In genomic region chr1:108832929-108833328, GRCh38 we compare ENCODE assay signal across 1 cellular context.
TF ChIP-seq lines count a peak whose summit lies in the region.

No MANE protein-coding gene starts in this region.

TF ChIP-seq in K562, 482 proteins besides CTCF, POLR2A, EP300 and RAD21:
- TF ChIP-seq, protein P1, sequence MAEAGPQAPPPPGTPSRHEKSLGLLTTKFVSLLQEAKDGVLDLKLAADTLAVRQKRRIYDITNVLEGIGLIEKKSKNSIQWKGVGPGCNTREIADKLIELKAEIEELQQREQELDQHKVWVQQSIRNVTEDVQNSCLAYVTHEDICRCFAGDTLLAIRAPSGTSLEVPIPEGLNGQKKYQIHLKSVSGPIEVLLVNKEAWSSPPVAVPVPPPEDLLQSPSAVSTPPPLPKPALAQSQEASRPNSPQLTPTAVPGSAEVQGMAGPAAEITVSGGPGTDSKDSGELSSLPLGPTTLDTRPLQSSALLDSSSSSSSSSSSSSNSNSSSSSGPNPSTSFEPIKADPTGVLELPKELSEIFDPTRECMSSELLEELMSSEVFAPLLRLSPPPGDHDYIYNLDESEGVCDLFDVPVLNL (CRISPR knock-in tag; IDR thresholded peaks at IDR 0.05; ENCODE audit: low read depth), result no peak
- TF ChIP-seq ZNF146 (CRISPR knock-in tag; IDR thresholded peaks at IDR 0.05; ENCODE audit: unreplicated experiment) (no peak), C11orf30 (IDR thresholded peaks at IDR 0.05; ENCODE audit: low read depth) (peak; percentile 59; the same call in 1 of the 2 replicates), ZFP91 (CRISPR knock-in tag; IDR thresholded peaks at IDR 0.05) (no peak), ZNF407 (IDR thresholded peaks at IDR 0.05; ENCODE audit: low read depth) (no peak), ZSCAN32 (CRISPR knock-in tag; IDR thresholded peaks at IDR 0.05) (no peak), KDM4B (IDR thresholded peaks at IDR 0.05; ENCODE audit: borderline replicate concordance in 2 of 2, low read depth in 1 of 2) (no peak), MAFG (tag; conservative IDR thresholded peaks at IDR 0.05) (peak; percentile 55), KHSRP (IDR thresholded peaks at IDR 0.05) (no peak), ZNF316 (IDR thresholded peaks at IDR 0.05) (peak; percentile 85), ZNF583 (CRISPR knock-in tag; IDR thresholded peaks at IDR 0.05) (no peak), PYGO2 (tag; IDR thresholded peaks at IDR 0.05) (no peak), HINFP (tag; conservative IDR thresholded peaks at IDR 0.05; ENCODE audit: low read depth) (no peak), STAT5A (IDR thresholded peaks at IDR 0.05; ENCODE audit: borderline replicate concordance, low read length) (no peak), SLC30A9 (CRISPR knock-in tag; IDR thresholded peaks at IDR 0.05) (no peak), GATA2 (CRISPR knock-in tag; IDR thresholded peaks at IDR 0.05) (no peak), MYC (IDR thresholded peaks at IDR 0.05; ENCODE audit: low read depth, low read length) (no peak), MYC (CRISPR knock-in tag; IDR thresholded peaks at IDR 0.05; ENCODE audit: borderline replicate concordance, low read depth) (no peak), NR1H2 (CRISPR knock-in tag; IDR thresholded peaks at IDR 0.05) (no peak), TEAD2 (tag; IDR thresholded peaks at IDR 0.05) (no peak), ZFX (CRISPR knock-in tag; IDR thresholded peaks at IDR 0.05) (no peak), MTA2 (IDR thresholded peaks at IDR 0.05; ENCODE audit: low read depth) (no peak)
- TF ChIP-seq, protein P2, sequence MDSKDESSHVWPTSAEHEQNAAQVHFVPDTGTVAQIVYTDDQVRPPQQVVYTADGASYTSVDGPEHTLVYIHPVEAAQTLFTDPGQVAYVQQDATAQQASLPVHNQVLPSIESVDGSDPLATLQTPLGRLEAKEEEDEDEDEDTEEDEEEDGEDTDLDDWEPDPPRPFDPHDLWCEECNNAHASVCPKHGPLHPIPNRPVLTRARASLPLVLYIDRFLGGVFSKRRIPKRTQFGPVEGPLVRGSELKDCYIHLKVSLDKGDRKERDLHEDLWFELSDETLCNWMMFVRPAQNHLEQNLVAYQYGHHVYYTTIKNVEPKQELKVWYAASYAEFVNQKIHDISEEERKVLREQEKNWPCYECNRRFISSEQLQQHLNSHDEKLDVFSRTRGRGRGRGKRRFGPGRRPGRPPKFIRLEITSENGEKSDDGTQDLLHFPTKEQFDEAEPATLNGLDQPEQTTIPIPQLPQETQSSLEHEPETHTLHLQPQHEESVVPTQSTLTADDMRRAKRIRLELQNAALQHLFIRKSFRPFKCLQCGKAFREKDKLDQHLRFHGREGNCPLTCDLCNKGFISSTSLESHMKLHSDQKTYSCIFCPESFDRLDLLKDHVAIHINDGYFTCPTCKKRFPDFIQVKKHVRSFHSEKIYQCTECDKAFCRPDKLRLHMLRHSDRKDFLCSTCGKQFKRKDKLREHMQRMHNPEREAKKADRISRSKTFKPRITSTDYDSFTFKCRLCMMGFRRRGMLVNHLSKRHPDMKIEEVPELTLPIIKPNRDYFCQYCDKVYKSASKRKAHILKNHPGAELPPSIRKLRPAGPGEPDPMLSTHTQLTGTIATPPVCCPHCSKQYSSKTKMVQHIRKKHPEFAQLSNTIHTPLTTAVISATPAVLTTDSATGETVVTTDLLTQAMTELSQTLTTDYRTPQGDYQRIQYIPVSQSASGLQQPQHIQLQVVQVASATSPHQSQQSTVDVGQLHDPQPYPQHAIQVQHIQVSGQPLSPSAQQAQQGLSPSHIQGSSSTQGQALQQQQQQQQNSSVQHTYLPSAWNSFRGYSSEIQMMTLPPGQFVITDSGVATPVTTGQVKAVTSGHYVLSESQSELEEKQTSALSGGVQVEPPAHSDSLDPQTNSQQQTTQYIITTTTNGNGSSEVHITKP (IDR thresholded peaks at IDR 0.05; ENCODE audit: partially characterized antibody), result no peak
- TF ChIP-seq, protein P3, sequence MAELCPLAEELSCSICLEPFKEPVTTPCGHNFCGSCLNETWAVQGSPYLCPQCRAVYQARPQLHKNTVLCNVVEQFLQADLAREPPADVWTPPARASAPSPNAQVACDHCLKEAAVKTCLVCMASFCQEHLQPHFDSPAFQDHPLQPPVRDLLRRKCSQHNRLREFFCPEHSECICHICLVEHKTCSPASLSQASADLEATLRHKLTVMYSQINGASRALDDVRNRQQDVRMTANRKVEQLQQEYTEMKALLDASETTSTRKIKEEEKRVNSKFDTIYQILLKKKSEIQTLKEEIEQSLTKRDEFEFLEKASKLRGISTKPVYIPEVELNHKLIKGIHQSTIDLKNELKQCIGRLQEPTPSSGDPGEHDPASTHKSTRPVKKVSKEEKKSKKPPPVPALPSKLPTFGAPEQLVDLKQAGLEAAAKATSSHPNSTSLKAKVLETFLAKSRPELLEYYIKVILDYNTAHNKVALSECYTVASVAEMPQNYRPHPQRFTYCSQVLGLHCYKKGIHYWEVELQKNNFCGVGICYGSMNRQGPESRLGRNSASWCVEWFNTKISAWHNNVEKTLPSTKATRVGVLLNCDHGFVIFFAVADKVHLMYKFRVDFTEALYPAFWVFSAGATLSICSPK (IDR thresholded peaks at IDR 0.05; ENCODE audit: borderline replicate concordance), result no peak
- TF ChIP-seq, protein P4, sequence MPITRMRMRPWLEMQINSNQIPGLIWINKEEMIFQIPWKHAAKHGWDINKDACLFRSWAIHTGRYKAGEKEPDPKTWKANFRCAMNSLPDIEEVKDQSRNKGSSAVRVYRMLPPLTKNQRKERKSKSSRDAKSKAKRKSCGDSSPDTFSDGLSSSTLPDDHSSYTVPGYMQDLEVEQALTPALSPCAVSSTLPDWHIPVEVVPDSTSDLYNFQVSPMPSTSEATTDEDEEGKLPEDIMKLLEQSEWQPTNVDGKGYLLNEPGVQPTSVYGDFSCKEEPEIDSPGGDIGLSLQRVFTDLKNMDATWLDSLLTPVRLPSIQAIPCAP (CRISPR knock-in tag; IDR thresholded peaks at IDR 0.05; ENCODE audit: borderline replicate concordance), result no peak
- TF ChIP-seq, protein P5, sequence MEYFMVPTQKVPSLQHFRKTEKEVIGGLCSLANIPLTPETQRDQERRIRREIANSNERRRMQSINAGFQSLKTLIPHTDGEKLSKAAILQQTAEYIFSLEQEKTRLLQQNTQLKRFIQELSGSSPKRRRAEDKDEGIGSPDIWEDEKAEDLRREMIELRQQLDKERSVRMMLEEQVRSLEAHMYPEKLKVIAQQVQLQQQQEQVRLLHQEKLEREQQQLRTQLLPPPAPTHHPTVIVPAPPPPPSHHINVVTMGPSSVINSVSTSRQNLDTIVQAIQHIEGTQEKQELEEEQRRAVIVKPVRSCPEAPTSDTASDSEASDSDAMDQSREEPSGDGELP (CRISPR knock-in tag; IDR thresholded peaks at IDR 0.05; ENCODE audit: borderline replicate concordance), result no peak
TF ChIP-seq in K562: peak in this region for 3.
